In genomic region chr2:130390460-130391057, GRCh38 we compare ENCODE assay signal across 9 cellular contexts. TPM values are rescaled to one million over a fixed set of nuclear protein-coding genes. Genes with fewer than 3 reads are reported as not detected.
DNase-seq lines count a peak whose midpoint lies in the region; ATAC-seq and FAIRE-seq lines count a peak whose summit lies in the region.
"Had no signal": no experiment of that assay in that cellular context is flagged by ENCODE, and none has a peak within 500 bp of the region (broad histone marks: within the 10 kb centered on the region; RNA-seq: fewer than 3 reads in every experiment).

No MANE protein-coding gene starts in this region.

- H3K9me3 ChIP-seq in iPS-15b (ENCODE audit: control insufficient read depth, insufficient read depth, low read length) (no peaks in the 10 kb centered on the region), small intestine (ENCODE audit: control insufficient read depth, low read depth) (no peaks in the 10 kb centered on the region)

- H3K27me3 ChIP-seq in iPS-15b (ENCODE audit: control insufficient read depth, insufficient read depth, low read length): peaks cover 23% of the 10 kb centered on the region
- H3K27me3 ChIP-seq in small intestine (ENCODE audit: control insufficient read depth in 2 of 2, insufficient read depth in 2 of 2, low read length in 2 of 2): no peaks in the 10 kb centered on the region

- H3K36me3 Mint-ChIP-seq in activated CD4-positive, alpha-beta T cell treated with anti-CD3 and anti-CD28 coated beads, Interleukin-2, amount 10 ng/mL, durations not matched to agents 7 days and 5 days (ENCODE audit: low read depth): peaks cover 10% of the 10 kb centered on the region
- H3K36me3 Mint-ChIP-seq in activated naive CD8-positive, alpha-beta T cell: peaks cover 5% of the 10 kb centered on the region

- peak overlapping the region; percentile 87 to 95 for H3K27ac ChIP-seq in small intestine (ENCODE audit: low read depth in 1 of 2, low read length in 1 of 2)

- DNase-seq in activated CD4-positive, alpha-beta T cell treated with anti-CD3 and anti-CD28 coated beads, Interleukin-2, amount 10 ng/mL, durations not matched to agents 7 days and 5 days: no peak
- DNase-seq in activated CD4-positive, alpha-beta T cell treated with anti-CD3 and anti-CD28 coated beads for 48 hours: no peak
- DNase-seq in small intestine (peak; percentile 57), SIG-M5 (lab: John Stamatoyannopoulos, UW) (no peak)
- DNase-seq in NK-92 treated with Interleukin-12 subunit alpha and Interleukin-12 subunit beta, amount 100 ng/mL, for 24 hours (lab: John Stamatoyannopoulos, UW): no peak

- 28 to 43% (median 33%) methylated on average over 16 of the region's 16 CpGs for WGBS in small intestine, 3 donors

- H3K4me3 Mint-ChIP-seq in activated CD4-positive, alpha-beta T cell treated with anti-CD3 and anti-CD28 coated beads, Interleukin-2, amount 10 ng/mL, durations not matched to agents 7 days and 5 days: peak overlapping the region; percentile 81
- peak overlapping the region; percentile 95 for H3K4me3 Mint-ChIP-seq in activated naive CD8-positive, alpha-beta T cell

- no peaks in the 10 kb centered on the region for H3K36me3 ChIP-seq in iPS-15b (ENCODE audit: control insufficient read depth, insufficient read depth, low read length)
- H3K36me3 ChIP-seq in small intestine (ENCODE audit: control insufficient read depth in 2 of 2, insufficient read depth in 2 of 2, low read length in 2 of 2): no peaks in the 10 kb centered on the region

- FAIRE-seq in small intestine (lab: Jason Lieb, UNC): no peak
- FAIRE-seq: endometrium had no signal

- no peaks in the 10 kb centered on the region for H3K4me1 ChIP-seq in iPS-15b (ENCODE audit: control insufficient read depth, insufficient read depth, low read length)
- H3K4me1 ChIP-seq in small intestine (ENCODE audit: control insufficient read depth in 2 of 2, insufficient read depth in 1 of 2, low read depth in 1 of 2, low read length in 1 of 2): peaks cover 0 to 1% of the 10 kb centered on the region in 2 donors

- H3K9ac ChIP-seq in iPS-15b (ENCODE audit: low read depth, low read length): no peak overlapping the region

- POLR2A ChIA-PET in activated CD4-positive, alpha-beta T cell treated with anti-CD3 and anti-CD28 coated beads, Interleukin-2, amount 10 ng/mL, durations not matched to agents 7 days and 5 days (lab: Charles Lee): no interaction called here

- no peaks in the 10 kb centered on the region for H3K9me3 Mint-ChIP-seq in activated CD4-positive, alpha-beta T cell treated with anti-CD3 and anti-CD28 coated beads, Interleukin-2, amount 10 ng/mL, durations not matched to agents 7 days and 5 days
- no peaks in the 10 kb centered on the region for H3K9me3 Mint-ChIP-seq in activated naive CD8-positive, alpha-beta T cell (ENCODE audit: low read depth)

- H3K4me3 ChIP-seq in iPS-15b (ENCODE audit: low read depth, low read length) (peak overlapping the region; percentile 73), small intestine (ENCODE audit: low read depth in 1 of 2, low read length in 2 of 2) (peak overlapping the region in 1 of 2 donors; percentile 80)

- peaks cover 8% of the 10 kb centered on the region for H3K27me3 Mint-ChIP-seq in activated CD4-positive, alpha-beta T cell treated with anti-CD3 and anti-CD28 coated beads, Interleukin-2, amount 10 ng/mL, durations not matched to agents 7 days and 5 days
- H3K27me3 Mint-ChIP-seq in activated naive CD8-positive, alpha-beta T cell: peaks cover 11% of the 10 kb centered on the region

- CTCF ChIA-PET in activated CD4-positive, alpha-beta T cell treated with anti-CD3 and anti-CD28 coated beads, Interleukin-2, amount 10 ng/mL, durations not matched to agents 7 days and 5 days (lab: Charles Lee): interaction anchor here (1.0 to 1.4 kb wide), 3 partner anchors 9 to 17 kb away, joined by 4 to 6 read pairs (median 4); no protein-coding TSS in a partner anchor

- H3K27ac Mint-ChIP-seq in activated CD4-positive, alpha-beta T cell treated with anti-CD3 and anti-CD28 coated beads, Interleukin-2, amount 10 ng/mL, durations not matched to agents 7 days and 5 days: peak overlapping the region; percentile 94
- H3K27ac Mint-ChIP-seq in activated naive CD8-positive, alpha-beta T cell: no peak overlapping the region

- peaks cover 27% of the 10 kb centered on the region for H3K4me1 Mint-ChIP-seq in activated CD4-positive, alpha-beta T cell treated with anti-CD3 and anti-CD28 coated beads, Interleukin-2, amount 10 ng/mL, durations not matched to agents 7 days and 5 days
- peaks cover 15% of the 10 kb centered on the region for H3K4me1 Mint-ChIP-seq in activated naive CD8-positive, alpha-beta T cell (ENCODE audit: low read depth)

- peak; percentile 8 for ATAC-seq in HG03196 (IDR thresholded peaks at IDR 0.05; ENCODE audit: unreplicated experiment)

RNA-seq across cellular contexts. Expression of gene PTPN18, which starts 34.7 kb away (rescaled TPM):
- total RNA-seq in activated CD4-positive, alpha-beta T cell treated with anti-CD3 and anti-CD28 coated beads, Interleukin-2, amount 10 ng/mL, durations not matched to agents 7 days and 5 days: 10 to 100 TPM; 88.2 to 89.2 TPM
- polyA plus RNA-seq in small intestine: 100 to 1,000 TPM in 1 of 3 donors, 10 to 100 TPM in 2; 58.6 to 105 (median 63.2) TPM

RNA-seq across cellular contexts. Expression of gene IMP4, which starts 47.9 kb away (rescaled TPM):
- total RNA-seq in activated CD4-positive, alpha-beta T cell treated with anti-CD3 and anti-CD28 coated beads, Interleukin-2, amount 10 ng/mL, durations not matched to agents 7 days and 5 days: 10 to 100 TPM; 71.1 to 75.2 TPM
- polyA plus RNA-seq in small intestine: 10 to 100 TPM; 57.9 to 77.7 (median 66.5) TPM
